ENCODE assay signal across 11 cellular contexts in the genomic region with DNA sequence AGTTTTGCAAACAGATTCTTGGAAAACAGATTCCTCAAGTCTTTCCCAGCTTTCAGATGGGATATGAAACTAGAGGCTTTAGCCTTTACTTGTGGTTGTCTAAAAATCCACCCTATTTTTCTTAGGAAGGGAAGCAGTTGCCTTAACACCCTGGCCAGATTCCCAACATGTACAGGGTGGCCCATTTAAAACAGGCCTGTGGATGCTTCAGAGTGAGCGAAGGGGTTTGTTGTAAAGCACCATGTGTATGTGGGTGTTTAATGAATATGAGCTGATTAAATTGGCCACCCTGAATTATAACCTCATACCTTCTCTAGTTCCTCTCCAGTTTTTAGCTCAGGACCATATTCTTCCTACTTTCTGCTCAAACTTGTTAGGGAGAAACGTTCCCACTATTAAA.
DNase-seq lines count a peak whose midpoint lies in the region; ATAC-seq, FAIRE-seq and TF ChIP-seq lines count a peak whose summit lies in the region.
"Had no signal": no experiment of that assay in that cellular context is flagged by ENCODE, and none has a peak within 500 bp of the region (broad histone marks: within the 10 kb centered on the region; RNA-seq: fewer than 3 reads in every experiment).

No MANE protein-coding gene starts in this region.

- TF ChIP-seq POLR2A in HepG2 (IDR thresholded peaks at IDR 0.05; ENCODE audit: insufficient read depth in 1 of 2, low read depth in 2 of 2, low read length in 2 of 2) = no peak

- intact Hi-C loops in CD4-positive, alpha-beta memory T cell (cut with micrococcal nuclease) = no loop called here
- intact Hi-C loops in HepG2 (cut with micrococcal nuclease; ENCODE audit: unreplicated experiment) = no loop called here

- H4K20me1 ChIP-seq in HepG2 (ENCODE audit: insufficient read depth, low read length) = no peaks in the 10 kb centered on the region

- peaks cover 0 to 2% (median 0%) of the 10 kb centered on the region in 8 donors for H3K9me3 Mint-ChIP-seq in CD4-positive, alpha-beta memory T cell

- TF ChIP-seq EP300 in HepG2 (IDR thresholded peaks at IDR 0.05; ENCODE audit: low read depth in 2 of 2, low read length in 2 of 2) (no peak), HepG2 (CRISPR knock-in tag; IDR thresholded peaks at IDR 0.05; ENCODE audit: borderline replicate concordance) (no peak)

- H3K79me2 ChIP-seq in HepG2 (ENCODE audit: insufficient read depth, low read length) = no peaks in the 10 kb centered on the region

- no peaks in the 10 kb centered on the region for H3K27me3 ChIP-seq in CD4-positive, alpha-beta memory T cell (ENCODE audit: insufficient read depth, low read length)
- H3K27me3 ChIP-seq in HepG2 (ENCODE audit: control insufficient read depth in 1 of 2, insufficient read depth in 2 of 2, low read length in 2 of 2) = no peaks in the 10 kb centered on the region

- POLR2A ChIA-PET in CD4-positive, alpha-beta memory T cell (lab: Charles Lee; ENCODE audit: partially characterized antibody) = interaction anchor here (0.9 to 4.6 kb wide), 16 partner anchors 8 to 440 kb away, joined by 3 to 21 read pairs (median 8); a partner anchor contains a TSS
- POLR2A ChIA-PET in HepG2 (lab: Yijun Ruan, JAX) = interaction anchor here (0.9 kb wide), 1 partner anchor 27 kb away, joined by 4 read pairs; no protein-coding TSS in a partner anchor

- DNase-seq in CD4-positive, alpha-beta memory T cell = no peak
- DNase-seq in astrocyte of the hippocampus (ENCODE audit: low read depth, low spot score) (peak; percentile 27), HepG2 (ENCODE audit: low spot score) (no peak), foreskin fibroblast (no peak), DMS 273 treated with DMSO at 0.1 percent for 48 hours (lab: John Stamatoyannopoulos, UW) (no peak)
- DNase-seq: activated CD4-positive, alpha-beta memory T cell treated with anti-CD3 and anti-CD28 coated beads, Interleukin-2, amount 10 ng/mL, durations not matched to agents 7 days and 5 days; NCI-H226; stimulated activated CD4-positive, alpha-beta T cell treated with anti-CD3 and anti-CD28 coated beads, Interleukin-4, amount 100 ng/mL, for 4 hours had no signal

- H3K27ac Mint-ChIP-seq in CD4-positive, alpha-beta memory T cell = peak overlapping the region in 6 of 7 donors; percentile 69 to 94 (median 87)
- H3K27ac Mint-ChIP-seq: activated CD4-positive, alpha-beta memory T cell treated with anti-CD3 and anti-CD28 coated beads, Interleukin-2, amount 10 ng/mL, durations not matched to agents 7 days and 5 days had no signal

- peak overlapping the region; percentile 16 for H3K27ac ChIP-seq in CD4-positive, alpha-beta memory T cell (ENCODE audit: low read depth, low read length)
- H3K27ac ChIP-seq in HepG2 (ENCODE audit: extremely low read length, insufficient read depth, low read length) (no peak overlapping the region), skin epidermis (peak overlapping the region in 20 of 21 experiments; percentile 37 to 86 (median 75))

- no TSS peak for BruUV-seq in HepG2 (replicated peaks; lab: Mats Ljungman, UMichigan)

- H3K36me3 ChIP-seq in CD4-positive, alpha-beta memory T cell (ENCODE audit: insufficient read depth, low read length) = no peaks in the 10 kb centered on the region
- no peaks in the 10 kb centered on the region for H3K36me3 ChIP-seq in HepG2 (replicated peaks in 1 of 2; ENCODE audit: control insufficient read depth in 1 of 2, insufficient read depth in 2 of 2, low read length in 2 of 2)

- no peak for FAIRE-seq in HepG2 (lab: Jason Lieb, UNC)

- peaks cover 0 to 4% of the 10 kb centered on the region in 2 donors for H3K36me3 Mint-ChIP-seq in CD4-positive, alpha-beta memory T cell

- WGBS in HepG2 (ENCODE audit: low lambda C conversion rate) = 62% methylated on average over 2 of the region's 2 CpGs

- ATAC-seq in HepG2 (peak; percentile 23; the same call in 1 of the 3 replicates), HG03469 (IDR thresholded peaks at IDR 0.05; ENCODE audit: unreplicated experiment) (no peak), HG02759 (IDR thresholded peaks at IDR 0.05; ENCODE audit: unreplicated experiment) (no peak)

- TF ChIP-seq CTCF in HepG2 (CRISPR knock-in tag; IDR thresholded peaks at IDR 0.05) (no peak), foreskin fibroblast (IDR thresholded peaks at IDR 0.05; ENCODE audit: low read depth, low read length) (no peak)

- H3K4me2 ChIP-seq in HepG2 (ENCODE audit: low read depth, low read length) = peak overlapping the region; percentile 45

- no peak overlapping the region for H3K4me3 ChIP-seq in CD4-positive, alpha-beta memory T cell (ENCODE audit: low read length in 2 of 2)
- no peak overlapping the region for H3K4me3 ChIP-seq in HepG2 (replicated peaks in 1 of 3; ENCODE audit: insufficient read depth in 1 of 3, low read depth in 2 of 3, low read length in 3 of 3)
- no peak overlapping the region for H3K4me3 ChIP-seq in skin epidermis
- no peak overlapping the region for H3K4me3 ChIP-seq in foreskin fibroblast (ENCODE audit: low read depth in 1 of 2, low read length in 2 of 2)

- no peak overlapping the region for H2AFZ ChIP-seq in HepG2 (ENCODE audit: low read length)

- no peaks in the 10 kb centered on the region for H3K27me3 Mint-ChIP-seq in CD4-positive, alpha-beta memory T cell
- H3K27me3 Mint-ChIP-seq: activated CD4-positive, alpha-beta memory T cell treated with anti-CD3 and anti-CD28 coated beads, Interleukin-2, amount 10 ng/mL, durations not matched to agents 7 days and 5 days had no signal

- CTCF ChIA-PET in CD4-positive, alpha-beta memory T cell (lab: Charles Lee; ENCODE audit: partially characterized antibody) = interaction anchor here (0.7 to 1.8 kb wide), 4 partner anchors 92 to 412 kb away, joined by 3 to 6 read pairs (median 3); no protein-coding TSS in a partner anchor
- CTCF ChIA-PET in HepG2 (lab: Yijun Ruan, JAX; ENCODE audit: low intra/inter-chr PET ratio, low total read pairs) = no interaction called here

- peak overlapping the region in 6 of 8 donors; percentile 29 to 74 (median 48) for H3K4me3 Mint-ChIP-seq in CD4-positive, alpha-beta memory T cell
- H3K4me3 Mint-ChIP-seq: activated CD4-positive, alpha-beta memory T cell treated with anti-CD3 and anti-CD28 coated beads, Interleukin-2, amount 10 ng/mL, durations not matched to agents 7 days and 5 days had no signal

- TF ChIP-seq RAD21 in HepG2 (CRISPR knock-in tag; IDR thresholded peaks at IDR 0.05) = no peak

- no peak overlapping the region for H3K9ac ChIP-seq in HepG2 (ENCODE audit: insufficient read depth, low read depth, low read length)

- in situ Hi-C loops in HepG2 (cut with HindIII; ENCODE audit: extremely low pct_ligation_motif_present, low pct_unique_long_range_greater_than_20kb) = no loop called here

- no peaks in the 10 kb centered on the region for H3K9me3 ChIP-seq in CD4-positive, alpha-beta memory T cell (ENCODE audit: control insufficient read depth in 1 of 2, low read length in 2 of 2)
- no peaks in the 10 kb centered on the region for H3K9me3 ChIP-seq in HepG2 (ENCODE audit: low read length)

- H3K4me1 Mint-ChIP-seq in CD4-positive, alpha-beta memory T cell = peaks cover 32 to 70% (median 53%) of the 10 kb centered on the region in 4 donors

- H3K4me1 ChIP-seq in CD4-positive, alpha-beta memory T cell (ENCODE audit: insufficient read depth, low read length) = peaks cover 68% of the 10 kb centered on the region
- peaks cover 22% of the 10 kb centered on the region for H3K4me1 ChIP-seq in HepG2 (ENCODE audit: insufficient read depth, low read length)

TF ChIP-seq in HepG2, 621 proteins besides CTCF, POLR2A, EP300 and RAD21 (continues in another document):
- TF ChIP-seq ZNF232 (CRISPR knock-in tag; IDR thresholded peaks at IDR 0.05; ENCODE audit: borderline replicate concordance) (no peak), ZNF616 (CRISPR knock-in tag; IDR thresholded peaks at IDR 0.05; ENCODE audit: low read depth) (no peak), ZNF34 (CRISPR knock-in tag; IDR thresholded peaks at IDR 0.05; ENCODE audit: borderline replicate concordance) (no peak), HMG20B (CRISPR knock-in tag; conservative IDR thresholded peaks at IDR 0.05) (no peak), ZNF451 (CRISPR knock-in tag; IDR thresholded peaks at IDR 0.05) (no peak), HNRNPLL (IDR thresholded peaks at IDR 0.05; ENCODE audit: low read depth, low read length, poor library complexity, severe bottlenecking) (no peak), SMYD3 (CRISPR knock-in tag; IDR thresholded peaks at IDR 0.05) (no peak), ZSCAN22 (CRISPR knock-in tag; IDR thresholded peaks at IDR 0.05) (no peak), ZNF30 (CRISPR knock-in tag; IDR thresholded peaks at IDR 0.05) (no peak), JUN (CRISPR knock-in tag; IDR thresholded peaks at IDR 0.05) (no peak), POLR2AphosphoS2 (IDR thresholded peaks at IDR 0.05; ENCODE audit: low read depth, low read length) (no peak), ZFP90 (CRISPR knock-in tag; IDR thresholded peaks at IDR 0.05; ENCODE audit: borderline replicate concordance) (no peak)
- TF ChIP-seq, protein P1, sequence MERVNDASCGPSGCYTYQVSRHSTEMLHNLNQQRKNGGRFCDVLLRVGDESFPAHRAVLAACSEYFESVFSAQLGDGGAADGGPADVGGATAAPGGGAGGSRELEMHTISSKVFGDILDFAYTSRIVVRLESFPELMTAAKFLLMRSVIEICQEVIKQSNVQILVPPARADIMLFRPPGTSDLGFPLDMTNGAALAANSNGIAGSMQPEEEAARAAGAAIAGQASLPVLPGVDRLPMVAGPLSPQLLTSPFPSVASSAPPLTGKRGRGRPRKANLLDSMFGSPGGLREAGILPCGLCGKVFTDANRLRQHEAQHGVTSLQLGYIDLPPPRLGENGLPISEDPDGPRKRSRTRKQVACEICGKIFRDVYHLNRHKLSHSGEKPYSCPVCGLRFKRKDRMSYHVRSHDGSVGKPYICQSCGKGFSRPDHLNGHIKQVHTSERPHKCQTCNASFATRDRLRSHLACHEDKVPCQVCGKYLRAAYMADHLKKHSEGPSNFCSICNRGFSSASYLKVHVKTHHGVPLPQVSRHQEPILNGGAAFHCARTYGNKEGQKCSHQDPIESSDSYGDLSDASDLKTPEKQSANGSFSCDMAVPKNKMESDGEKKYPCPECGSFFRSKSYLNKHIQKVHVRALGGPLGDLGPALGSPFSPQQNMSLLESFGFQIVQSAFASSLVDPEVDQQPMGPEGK (CRISPR knock-in tag; IDR thresholded peaks at IDR 0.05) = no peak
